In the genomic region with DNA sequence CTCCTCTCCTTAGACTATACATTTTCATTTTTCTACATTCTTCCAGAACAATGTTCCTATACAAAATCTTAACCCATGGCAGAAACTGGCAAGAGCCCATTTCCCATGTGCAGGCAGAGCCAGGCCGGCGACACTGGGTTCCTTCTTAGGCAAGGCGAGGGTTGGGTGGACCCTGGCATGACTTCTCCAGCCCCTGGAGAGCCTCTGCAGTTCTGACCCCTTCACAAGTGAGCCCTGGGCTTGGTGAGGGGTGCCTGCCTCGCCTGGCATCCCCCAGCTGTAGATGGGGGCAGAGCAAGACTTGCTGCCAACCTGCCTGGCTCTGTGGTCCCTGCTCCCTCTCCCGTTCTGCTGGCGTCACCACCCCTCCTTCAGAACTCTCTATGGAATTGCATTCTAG, we compare ENCODE assay signal across 16 cellular contexts. TPM values are rescaled to one million over a fixed set of nuclear protein-coding genes. Genes with fewer than 3 reads are reported as not detected.
A peak's percentile ranks its signal among the peaks of the same experiment; 100 is the strongest.
DNase-seq lines count a peak whose midpoint lies in the region; ATAC-seq, FAIRE-seq and TF ChIP-seq lines count a peak whose summit lies in the region.
"Had no signal": no experiment of that assay in that cellular context is flagged by ENCODE, and none has a peak within 500 bp of the region (broad histone marks: within the 10 kb centered on the region; RNA-seq: fewer than 3 reads in every experiment).

No MANE protein-coding gene starts in this region.

- CTCF ChIA-PET in K562 (lab: Yijun Ruan, JAX; ENCODE audit: low intra/inter-chr PET ratio), result no interaction called here

- H3K27ac ChIP-seq in K562 (ENCODE audit: extremely low read depth, low read depth, low read length), result no peak overlapping the region
- peak overlapping the region; percentile 92 for H3K27ac ChIP-seq in neutrophil

- H3K4me3 ChIP-seq in H7 (ENCODE audit: insufficient read depth, low read depth, low read length) (no peak overlapping the region), K562 (no peak overlapping the region), neutrophil (ENCODE audit: low read depth in 1 of 2, low read length in 1 of 2) (peak overlapping the region in 1 of 2 experiments; percentile 16)
- H3K4me3 ChIP-seq: skin epidermis had no signal

- H3K27me3 ChIP-seq in H7 (ENCODE audit: control insufficient read depth, insufficient read depth, low read length) (no peaks in the 10 kb centered on the region), K562 (ENCODE audit: control insufficient read depth in 2 of 2, insufficient read depth in 2 of 2, low read length in 2 of 2) (no peaks in the 10 kb centered on the region), neutrophil (no peaks in the 10 kb centered on the region)

- H3K9me3 ChIP-seq in K562 (replicated peaks; ENCODE audit: control insufficient read depth, insufficient read depth, low read depth, low read length) (no peaks in the 10 kb centered on the region), neutrophil (no peaks in the 10 kb centered on the region)

- DNase-seq in activated CD4-positive, alpha-beta T cell treated with anti-CD3 and anti-CD28 coated beads, Interleukin-2, amount 10 ng/mL, durations not matched to agents 24 days and 14 days, result no peak
- no peak for DNase-seq in activated CD4-positive, alpha-beta T cell treated with anti-CD3 and anti-CD28 coated beads, Interleukin-2, amount 50 U/mL, for 4 hours
- peak; percentile 13 for DNase-seq in H7
- no peak for DNase-seq in K562 (ENCODE audit: extremely low read depth in 1 of 4, low spot score in 3 of 4)
- DNase-seq in UCSD-AML1 (lab: John Stamatoyannopoulos, UW; ENCODE audit: unreplicated experiment), result no peak
- DNase-seq in NCI-H510A (lab: John Stamatoyannopoulos, UW), result no peak
- no peak for DNase-seq in NCI-H187 (lab: John Stamatoyannopoulos, UW)
- DNase-seq: activated CD4-positive, alpha-beta T cell treated with anti-CD3 and anti-CD28 coated beads, Interleukin-2, amount 50 U/mL, for 1 hour; amniotic stem cell; KG1; NCI-H510A treated with DMSO at 0.1 percent for 48 hours; nucleus accumbens had no signal

- intact Hi-C loops in activated CD4-positive, alpha-beta T cell treated with anti-CD3 and anti-CD28 coated beads, Interleukin-2, amount 10 ng/mL, durations not matched to agents 24 days and 14 days (cut with micrococcal nuclease), result no loop called here
- intact Hi-C loops in K562 (cut with micrococcal nuclease), result no loop called here

- no peak for TF ChIP-seq EP300 in K562 (IDR thresholded peaks at IDR 0.05; ENCODE audit: low read length)

- no peak for TF ChIP-seq RAD21 in K562 (CRISPR knock-in tag; conservative IDR thresholded peaks at IDR 0.05 in 1 of 2, IDR thresholded peaks at IDR 0.05 in 1 of 2)

- H3K9ac ChIP-seq in K562 (ENCODE audit: insufficient read depth in 1 of 2, low read depth in 2 of 2, low read length in 2 of 2), result peak overlapping the region in 1 of 2 experiments; percentile 86; a peak in 3 of 4 replicates

- no peak for FAIRE-seq in K562 (lab: Jason Lieb, UNC)
- FAIRE-seq: colon had no signal

- TF ChIP-seq POLR2A in K562 (conservative IDR thresholded peaks at IDR 0.05), result no peak

- H3K4me3 Mint-ChIP-seq in activated CD4-positive, alpha-beta T cell treated with anti-CD3 and anti-CD28 coated beads, Interleukin-2, amount 10 ng/mL, durations not matched to agents 24 days and 14 days, result peak overlapping the region; percentile 80

- WGBS in K562 (ENCODE audit: insufficient coverage, low coverage, missing lambda C conversion rate), result 71% methylated on average over 6 of the region's 6 CpGs

- peak overlapping the region; percentile 96 for H3K27ac Mint-ChIP-seq in activated CD4-positive, alpha-beta T cell treated with anti-CD3 and anti-CD28 coated beads, Interleukin-2, amount 10 ng/mL, durations not matched to agents 24 days and 14 days

- no peak for ATAC-seq in K562
- ATAC-seq: Panc1 had no signal

- H3K27me3 Mint-ChIP-seq in activated CD4-positive, alpha-beta T cell treated with anti-CD3 and anti-CD28 coated beads, Interleukin-2, amount 10 ng/mL, durations not matched to agents 24 days and 14 days, result no peaks in the 10 kb centered on the region

- H3K79me2 ChIP-seq in K562 (ENCODE audit: control insufficient read depth, insufficient read depth, low read length), result peaks cover 99% of the 10 kb centered on the region

- no peak for TF ChIP-seq CTCF in K562 (IDR thresholded peaks at IDR 0.05 in 2 of 3, conservative IDR thresholded peaks at IDR 0.05 in 1 of 3; ENCODE audit: insufficient read depth in 2 of 3, low read depth in 1 of 3, low read length in 3 of 3)
- TF ChIP-seq CTCF in neutrophil (IDR thresholded peaks at IDR 0.05), result no peak

- peak overlapping the region; percentile 19; the same call in 1 of the 2 replicates for H3K4me2 ChIP-seq in K562 (ENCODE audit: insufficient read depth, low read length)

- in situ Hi-C loops in K562 (cut with MboI), result no loop called here

- H3K4me1 Mint-ChIP-seq in activated CD4-positive, alpha-beta T cell treated with anti-CD3 and anti-CD28 coated beads, Interleukin-2, amount 10 ng/mL, durations not matched to agents 24 days and 14 days, result peaks cover 78% of the 10 kb centered on the region

- POLR2A ChIA-PET in K562 (lab: Yijun Ruan, JAX), result interaction anchor here (0.6 kb wide), 1 partner anchor 906 kb away, joined by 3 read pairs; no protein-coding TSS in a partner anchor

- no peaks in the 10 kb centered on the region for H3K9me3 Mint-ChIP-seq in activated CD4-positive, alpha-beta T cell treated with anti-CD3 and anti-CD28 coated beads, Interleukin-2, amount 10 ng/mL, durations not matched to agents 24 days and 14 days

- H2AFZ ChIP-seq in K562 (ENCODE audit: low read depth, low read length), result no peak overlapping the region

- H3K36me3 Mint-ChIP-seq in activated CD4-positive, alpha-beta T cell treated with anti-CD3 and anti-CD28 coated beads, Interleukin-2, amount 10 ng/mL, durations not matched to agents 24 days and 14 days (ENCODE audit: low read depth), result peaks cover 53% of the 10 kb centered on the region

- no TSS peak for BruUV-seq in K562 (replicated peaks; lab: Mats Ljungman, UMichigan)

- H3K36me3 ChIP-seq in H7 (replicated peaks; ENCODE audit: control insufficient read depth, insufficient read depth, low read length) (no peaks in the 10 kb centered on the region), K562 (ENCODE audit: control insufficient read depth, insufficient read depth, low read length) (peaks cover 73% of the 10 kb centered on the region), neutrophil (no peaks in the 10 kb centered on the region)

- H3K4me1 ChIP-seq in K562 (replicated peaks in 1 of 2; ENCODE audit: control insufficient read depth in 2 of 2, insufficient read depth in 2 of 2, low read length in 2 of 2) (peaks cover 73 to 78% of the 10 kb centered on the region in 2 experiments), neutrophil (ENCODE audit: control insufficient read depth in 1 of 2, insufficient read depth in 1 of 2, low read depth in 1 of 2, low read length in 1 of 2) (peaks cover 83 to 91% of the 10 kb centered on the region in 2 experiments)

- peaks cover 7% of the 10 kb centered on the region for H3K9me1 ChIP-seq in K562 (ENCODE audit: control insufficient read depth, insufficient read depth, low read length)

- H4K20me1 ChIP-seq in K562 (replicated peaks; ENCODE audit: control insufficient read depth, insufficient read depth, low read length), result peaks cover 26% of the 10 kb centered on the region

TF ChIP-seq in K562, 482 proteins besides CTCF, POLR2A, EP300 and RAD21 (continues in another document):
- no peak for TF ChIP-seq HDAC6 (IDR thresholded peaks at IDR 0.05; ENCODE audit: low read depth, low read length)
- TF ChIP-seq HDAC1 (IDR thresholded peaks at IDR 0.05), result no peak
- TF ChIP-seq ZNF561 (CRISPR knock-in tag; conservative IDR thresholded peaks at IDR 0.05), result no peak
- no peak for TF ChIP-seq SAP30 (IDR thresholded peaks at IDR 0.05; ENCODE audit: borderline replicate concordance, insufficient read depth, low read depth, low read length, poor library complexity, severe bottlenecking)
- TF ChIP-seq NFATC3 (IDR thresholded peaks at IDR 0.05), result no peak
- no peak for TF ChIP-seq ZNF133 (CRISPR knock-in tag; IDR thresholded peaks at IDR 0.05)
- TF ChIP-seq CAMTA2 (CRISPR knock-in tag; conservative IDR thresholded peaks at IDR 0.05), result no peak
- no peak for TF ChIP-seq EWSR1 (IDR thresholded peaks at IDR 0.05; ENCODE audit: borderline replicate concordance, low read depth, partially characterized antibody)
- TF ChIP-seq ZNF311 (CRISPR knock-in tag; IDR thresholded peaks at IDR 0.05), result no peak
- TF ChIP-seq TGIF2 (CRISPR knock-in tag; IDR thresholded peaks at IDR 0.05), result no peak

RNA-seq across cellular contexts. Expression of a gene that starts 5.0 kb away (rescaled TPM):
- 120 and 122 TPM in 2 replicates for total RNA-seq in activated CD4-positive, alpha-beta T cell treated with anti-CD3 and anti-CD28 coated beads, Interleukin-2, amount 10 ng/mL, durations not matched to agents 24 days and 14 days
- total RNA-seq in H7 (2014; rRNA removed; shearing (Covaris generic)), result 68.5 and 92.9 TPM in 2 replicates
- 120 and 158 TPM in 2 replicates for total RNA-seq in K562 (2011; cell fraction: chromatin; rRNA removed; ENCODE audit: low replicate concordance)
- 166 and 169 TPM in 2 replicates for total RNA-seq in K562 (2011; cell fraction: nucleolus; rRNA removed)
- 154 and 197 TPM in 2 replicates for total RNA-seq in K562 (2011; cell fraction: nucleoplasm; rRNA removed)
- total RNA-seq in K562 (2014; rRNA removed) (282 and 367 TPM in 2 replicates), K562 (2014; rRNA removed; fragmentation: Illumina TruSeq; extraction: Trizol) (121 and 155 TPM in 2 replicates), K562 (2015; rRNA removed; fragmentation: Illumina TruSeq; extraction: Trizol) (174 and 181 TPM in 2 replicates), K562 (2021) (194 and 210 TPM in 2 replicates)
- polyA plus RNA-seq in K562 (2011; rRNA removed) (241 and 252 TPM in 2 replicates), K562 (2014; fragmentation: Illumina TruSeq; extraction: Trizol) (202 and 211 TPM in 2 replicates), K562 (2014; fragmentation: Nextera tagmentation; extraction: Ambion mirVana) (10 to 100 TPM; 50.6 to 53.7 TPM), K562 (2014; rRNA removed) (229 and 299 TPM in 2 replicates)
- polyA plus RNA-seq in K562 (2011; cell fraction: cytosol; rRNA removed), result 439 and 540 TPM in 2 replicates
- 132 and 178 TPM in 2 replicates for polyA plus RNA-seq in K562 (2011; cell fraction: nucleus; rRNA removed)
- 183 and 349 TPM in 2 replicates for polyA plus RNA-seq in K562 (2012)
- polyA minus RNA-seq in K562 (2011; rRNA and poly(A)+ RNA removed), result 144 and 198 TPM in 2 replicates
- 95.9 and 113 TPM in 2 replicates for polyA minus RNA-seq in K562 (2011; cell fraction: cytosol; rRNA and poly(A)+ RNA removed)
- 29.8 and 52.5 TPM in 2 replicates for polyA minus RNA-seq in K562 (2011; cell fraction: nucleus; rRNA and poly(A)+ RNA removed)
